ENCODE assay signal across 18 cellular contexts in the genomic region with DNA sequence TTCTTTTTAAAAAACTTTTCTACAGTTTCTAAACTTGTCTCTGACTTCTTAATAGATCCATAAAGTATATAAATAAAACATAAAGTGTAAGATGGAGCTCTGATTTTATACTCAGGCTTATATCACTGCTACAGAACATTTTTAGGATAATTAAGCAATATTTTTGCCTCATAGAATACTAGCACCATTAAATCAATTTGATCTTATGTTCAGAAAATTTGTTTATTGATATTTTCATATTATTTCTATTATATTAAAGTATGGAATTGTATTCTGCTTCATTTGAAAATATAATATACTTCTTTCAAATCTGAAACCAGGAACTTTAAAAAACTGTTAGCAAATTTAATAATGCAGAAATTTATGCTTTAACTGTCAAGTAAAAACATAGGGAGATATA.
A peak's percentile ranks its signal among the peaks of the same experiment; 100 is the strongest.
DNase-seq lines count a peak whose midpoint lies in the region; FAIRE-seq lines count a peak whose summit lies in the region.
"Had no signal": no experiment of that assay in that cellular context is flagged by ENCODE, and none has a peak within 500 bp of the region (broad histone marks: within the 10 kb centered on the region; RNA-seq: fewer than 3 reads in every experiment).

No MANE protein-coding gene starts in this region.

- H3K27ac ChIP-seq in small intestine (ENCODE audit: low read depth in 1 of 2, low read length in 1 of 2): no peak overlapping the region

- H3K9me3 ChIP-seq in small intestine (ENCODE audit: control insufficient read depth, low read depth): no peaks in the 10 kb centered on the region
- H3K9me3 ChIP-seq: HAP-1 had no signal

- no peaks in the 10 kb centered on the region for H3K4me1 ChIP-seq in small intestine (ENCODE audit: control insufficient read depth in 2 of 2, insufficient read depth in 1 of 2, low read depth in 1 of 2, low read length in 1 of 2)
- H3K4me1 ChIP-seq: HAP-1 had no signal

- H3K27me3 ChIP-seq in small intestine (ENCODE audit: control insufficient read depth in 2 of 2, insufficient read depth in 2 of 2, low read length in 2 of 2): no peaks in the 10 kb centered on the region

- FAIRE-seq in colon (lab: Jason Lieb, UNC) (peak; percentile 18), islet of Langerhans (lab: Jason Lieb, UNC) (peak; percentile 81), small intestine (lab: Jason Lieb, UNC) (peak; percentile 92)
- FAIRE-seq: GM18507, H54 had no signal

- no peak overlapping the region for H3K4me3 ChIP-seq in small intestine (ENCODE audit: low read depth in 1 of 2, low read length in 2 of 2)
- H3K4me3 ChIP-seq: HAP-1 had no signal

- H3K36me3 ChIP-seq in small intestine (ENCODE audit: control insufficient read depth in 2 of 2, insufficient read depth in 2 of 2, low read length in 2 of 2): peaks cover 2 to 6% of the 10 kb centered on the region in 2 donors
- H3K36me3 ChIP-seq: HAP-1 had no signal

- DNase-seq in small intestine: no peak
- DNase-seq in NCI-H1436 treated with DMSO at 0.1 percent for 48 hours (lab: John Stamatoyannopoulos, UW): no peak
- no peak for DNase-seq in midbrain (lab: John Stamatoyannopoulos, UW)
- DNase-seq in NCI-H1048 (lab: John Stamatoyannopoulos, UW): no peak
- DNase-seq: C1 segment of cervical spinal cord; Calu3; CD4-positive, alpha-beta memory T cell; COR-L47; DMS53; DMS79 treated with DMSO at 0.1 percent for 48 hours; GF-D8; GOT3; HFFc6 had no signal
